Comparison of ENCODE assay signal across 9 cellular contexts in the genomic region with DNA sequence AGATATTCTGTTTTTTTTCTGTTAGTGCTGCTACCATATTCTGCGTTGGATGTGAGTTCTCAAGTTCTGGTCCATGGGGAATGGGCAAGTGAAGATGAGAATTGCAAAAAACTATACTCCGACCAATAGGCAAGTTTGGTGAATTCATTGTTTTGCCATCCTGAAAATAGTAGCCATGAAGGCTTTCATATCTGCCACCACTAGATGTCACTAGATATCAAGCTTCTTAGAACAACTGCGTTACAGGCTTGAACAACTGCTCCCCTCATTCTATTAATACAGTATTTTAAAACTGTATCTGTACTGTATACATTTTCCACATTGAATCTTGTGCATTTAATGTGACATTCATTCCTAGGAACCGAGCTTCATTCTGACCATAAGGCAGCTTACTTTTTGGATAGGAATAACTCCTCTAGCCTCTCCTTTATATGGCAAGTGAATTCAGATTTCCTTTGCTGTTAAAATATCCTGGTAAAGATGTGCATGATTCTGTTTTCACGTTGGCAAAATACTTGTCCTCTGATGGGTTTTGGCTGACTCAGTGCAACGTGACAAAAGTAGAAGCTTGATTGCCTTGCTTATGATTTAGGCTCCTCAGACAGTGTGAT.
DNase-seq lines count a peak whose midpoint lies in the region; ATAC-seq and TF ChIP-seq lines count a peak whose summit lies in the region.
"Had no signal": no experiment of that assay in that cellular context is flagged by ENCODE, and none has a peak within 500 bp of the region (broad histone marks: within the 10 kb centered on the region; RNA-seq: fewer than 3 reads in every experiment).

No MANE protein-coding gene starts in this region.

- CTCF ChIA-PET in RWPE1 (lab: Yijun Ruan, JAX) = interaction anchor here (0.6 to 4.6 kb wide), 17 partner anchors 9 to 670 kb away, joined by 3 to 68 read pairs (median 6); no protein-coding TSS in a partner anchor

- ATAC-seq in GM21515 (IDR thresholded peaks at IDR 0.05; ENCODE audit: unreplicated experiment) (peak; percentile 73), memory B cell (ENCODE audit: low read depth) (peak; percentile 78)
- peak; percentile 66 for ATAC-seq in effector memory CD8-positive, alpha-beta T cell (replicated peaks)

- no peak overlapping the region for H3K27ac Mint-ChIP-seq in effector memory CD8-positive, alpha-beta T cell
- no peak overlapping the region for H3K27ac Mint-ChIP-seq in memory B cell
- no peak overlapping the region for H3K27ac Mint-ChIP-seq in T-helper 2 cell treated with Interferon-gamma antibody and Interleukin-4, amounts not matched to agents 5 μg/mL and 100 μg/mL, for 36 hours
- H3K27ac Mint-ChIP-seq: stimulated activated naive CD8-positive, alpha-beta T cell treated with anti-CD3 and anti-CD28 coated beads, Interleukin-15, Interleukin-2, amounts not matched to agents 100 ng/mL and 50 ng/mL, for 24 hours had no signal

- peaks cover 4% of the 10 kb centered on the region for H3K36me3 Mint-ChIP-seq in effector memory CD8-positive, alpha-beta T cell (ENCODE audit: insufficient read depth)
- H3K36me3 Mint-ChIP-seq in memory B cell = no peaks in the 10 kb centered on the region
- H3K36me3 Mint-ChIP-seq in T-helper 2 cell treated with Interferon-gamma antibody and Interleukin-4, amounts not matched to agents 5 μg/mL and 100 μg/mL, for 36 hours (ENCODE audit: low read depth) = no peaks in the 10 kb centered on the region

- no peaks in the 10 kb centered on the region for H3K9me3 Mint-ChIP-seq in effector memory CD8-positive, alpha-beta T cell
- no peaks in the 10 kb centered on the region for H3K9me3 Mint-ChIP-seq in memory B cell
- H3K9me3 Mint-ChIP-seq in T-helper 2 cell treated with Interferon-gamma antibody and Interleukin-4, amounts not matched to agents 5 μg/mL and 100 μg/mL, for 36 hours = no peaks in the 10 kb centered on the region
- H3K9me3 Mint-ChIP-seq: stimulated activated naive CD8-positive, alpha-beta T cell treated with anti-CD3 and anti-CD28 coated beads, Interleukin-15, Interleukin-2, amounts not matched to agents 100 ng/mL and 50 ng/mL, for 24 hours had no signal

- peaks cover 3 to 9% of the 10 kb centered on the region in 2 donors for H3K4me1 Mint-ChIP-seq in effector memory CD8-positive, alpha-beta T cell (ENCODE audit: low read depth in 2 of 2)
- peaks cover 2% of the 10 kb centered on the region for H3K4me1 Mint-ChIP-seq in memory B cell
- H3K4me1 Mint-ChIP-seq in T-helper 2 cell treated with Interferon-gamma antibody and Interleukin-4, amounts not matched to agents 5 μg/mL and 100 μg/mL, for 36 hours (ENCODE audit: low read depth) = peaks cover 2% of the 10 kb centered on the region

- DNase-seq in EL = peak; percentile 61
- peak; percentile 68 for DNase-seq in M059J (ENCODE audit: low read depth)
- DNase-seq in RWPE1 (ENCODE audit: low spot score) = peak; percentile 69
- DNase-seq in effector memory CD8-positive, alpha-beta T cell = peak in 1 of 3 experiments; percentile 5
- peak in 1 of 2 donors; percentile 53 for DNase-seq in memory B cell (ENCODE audit: low spot score in 2 of 2)
- no peak for DNase-seq in T-helper 2 cell treated with Interferon-gamma antibody and Interleukin-4, amounts not matched to agents 5 μg/mL and 100 μg/mL, for 36 hours (ENCODE audit: low spot score)
- DNase-seq in activated T-cell treated with anti-CD3 and anti-CD28 coated beads, Interleukin-2, amount 50 U/mL, for 1 hour = no peak

- peak; percentile 96 for TF ChIP-seq CTCF in RWPE1 (conservative IDR thresholded peaks at IDR 0.05; ENCODE audit: low read depth)

- no peak overlapping the region for H3K27ac ChIP-seq in RWPE1

- POLR2A ChIA-PET in RWPE1 (lab: Yijun Ruan, JAX; ENCODE audit: low non-redundant PET) = no interaction called here

- H3K27me3 Mint-ChIP-seq in effector memory CD8-positive, alpha-beta T cell = peaks cover 23 to 38% of the 10 kb centered on the region in 2 donors
- H3K27me3 Mint-ChIP-seq in memory B cell = peaks cover 8% of the 10 kb centered on the region
- H3K27me3 Mint-ChIP-seq in T-helper 2 cell treated with Interferon-gamma antibody and Interleukin-4, amounts not matched to agents 5 μg/mL and 100 μg/mL, for 36 hours (ENCODE audit: low read depth) = peaks cover 10% of the 10 kb centered on the region

- no peak overlapping the region for H3K4me3 Mint-ChIP-seq in effector memory CD8-positive, alpha-beta T cell
- no peak overlapping the region for H3K4me3 Mint-ChIP-seq in memory B cell
- no peak overlapping the region for H3K4me3 Mint-ChIP-seq in T-helper 2 cell treated with Interferon-gamma antibody and Interleukin-4, amounts not matched to agents 5 μg/mL and 100 μg/mL, for 36 hours
- H3K4me3 Mint-ChIP-seq: stimulated activated naive CD8-positive, alpha-beta T cell treated with anti-CD3 and anti-CD28 coated beads, Interleukin-15, Interleukin-2, amounts not matched to agents 100 ng/mL and 50 ng/mL, for 24 hours had no signal

Comparison
In these comparisons a context has a peak if more than half of its experiments do, and no peak if none do; other contexts are left out.
1. DNase-seq: peak in EL (single experiment), M059J (single experiment) and RWPE1 (single experiment); none in T-helper 2 cell treated with Interferon-gamma antibody and Interleukin-4, amounts not matched to agents 5 μg/mL and 100 μg/mL, for 36 hours (single experiment) and activated T-cell treated with anti-CD3 and anti-CD28 coated beads, Interleukin-2, amount 50 U/mL, for 1 hour (single experiment).
2. Peak in every context shown above with its lines, with median percentiles within 50 percentile points of each other: ATAC-seq.